ENCODE assay signal across 8 cellular contexts in genomic region chr3:96370637-96371036, GRCh38.
"Had no signal": no experiment of that assay in that cellular context is flagged by ENCODE, and none has a peak within 500 bp of the region (broad histone marks: within the 10 kb centered on the region; RNA-seq: fewer than 3 reads in every experiment).

No MANE protein-coding gene starts in this region.

- ATAC-seq: GM23338, K562 had no signal

- DNase-seq: H9, HCEC 1CT, IMR-90 had no signal

- H3K4me3 ChIP-seq: GM23338, K562 had no signal

- FAIRE-seq: H1, H54, HTR-8/SVneo, K562 had no signal
